Comparison of ENCODE assay signal across 1 cellular context in genomic region chr2:219446689-219447088, GRCh38.
TF ChIP-seq lines count a peak whose summit lies in the region.

No MANE protein-coding gene starts in this region.

TF ChIP-seq in neural cell, 6 proteins besides CTCF, POLR2A, EP300 and RAD21 (continued from another document):
- TF ChIP-seq POLR2AphosphoS5 (IDR thresholded peaks at IDR 0.05) (no peak), EZH2 (IDR thresholded peaks at IDR 0.05; ENCODE audit: borderline replicate concordance, insufficient read depth, low read length, poor library complexity, severe bottlenecking) (no peak)
